ENCODE assay signal across 1 cellular context in the genomic region with DNA sequence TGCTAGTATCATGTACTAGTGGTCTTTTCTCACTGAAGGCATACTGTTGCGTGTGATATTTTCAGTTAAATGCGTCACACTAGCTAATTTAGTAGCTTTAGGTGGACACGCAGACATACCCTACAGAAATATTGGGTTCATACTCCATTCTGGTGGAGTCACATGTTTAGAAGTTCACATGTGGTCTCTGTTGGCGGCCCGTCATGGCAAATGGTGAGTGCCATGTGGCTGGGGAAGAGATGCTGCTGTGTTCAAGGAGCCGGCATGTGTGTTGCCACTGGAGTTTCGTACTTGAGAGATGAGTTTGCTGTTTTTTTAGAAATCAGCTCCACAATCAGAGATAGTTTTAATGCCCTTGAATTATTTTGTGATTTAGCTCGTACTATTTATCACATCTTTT.
TF ChIP-seq lines count a peak whose summit lies in the region.

No MANE protein-coding gene starts in this region.

TF ChIP-seq in K562, 482 proteins besides CTCF, POLR2A, EP300 and RAD21 (continued from another document):
- TF ChIP-seq, protein P1, sequence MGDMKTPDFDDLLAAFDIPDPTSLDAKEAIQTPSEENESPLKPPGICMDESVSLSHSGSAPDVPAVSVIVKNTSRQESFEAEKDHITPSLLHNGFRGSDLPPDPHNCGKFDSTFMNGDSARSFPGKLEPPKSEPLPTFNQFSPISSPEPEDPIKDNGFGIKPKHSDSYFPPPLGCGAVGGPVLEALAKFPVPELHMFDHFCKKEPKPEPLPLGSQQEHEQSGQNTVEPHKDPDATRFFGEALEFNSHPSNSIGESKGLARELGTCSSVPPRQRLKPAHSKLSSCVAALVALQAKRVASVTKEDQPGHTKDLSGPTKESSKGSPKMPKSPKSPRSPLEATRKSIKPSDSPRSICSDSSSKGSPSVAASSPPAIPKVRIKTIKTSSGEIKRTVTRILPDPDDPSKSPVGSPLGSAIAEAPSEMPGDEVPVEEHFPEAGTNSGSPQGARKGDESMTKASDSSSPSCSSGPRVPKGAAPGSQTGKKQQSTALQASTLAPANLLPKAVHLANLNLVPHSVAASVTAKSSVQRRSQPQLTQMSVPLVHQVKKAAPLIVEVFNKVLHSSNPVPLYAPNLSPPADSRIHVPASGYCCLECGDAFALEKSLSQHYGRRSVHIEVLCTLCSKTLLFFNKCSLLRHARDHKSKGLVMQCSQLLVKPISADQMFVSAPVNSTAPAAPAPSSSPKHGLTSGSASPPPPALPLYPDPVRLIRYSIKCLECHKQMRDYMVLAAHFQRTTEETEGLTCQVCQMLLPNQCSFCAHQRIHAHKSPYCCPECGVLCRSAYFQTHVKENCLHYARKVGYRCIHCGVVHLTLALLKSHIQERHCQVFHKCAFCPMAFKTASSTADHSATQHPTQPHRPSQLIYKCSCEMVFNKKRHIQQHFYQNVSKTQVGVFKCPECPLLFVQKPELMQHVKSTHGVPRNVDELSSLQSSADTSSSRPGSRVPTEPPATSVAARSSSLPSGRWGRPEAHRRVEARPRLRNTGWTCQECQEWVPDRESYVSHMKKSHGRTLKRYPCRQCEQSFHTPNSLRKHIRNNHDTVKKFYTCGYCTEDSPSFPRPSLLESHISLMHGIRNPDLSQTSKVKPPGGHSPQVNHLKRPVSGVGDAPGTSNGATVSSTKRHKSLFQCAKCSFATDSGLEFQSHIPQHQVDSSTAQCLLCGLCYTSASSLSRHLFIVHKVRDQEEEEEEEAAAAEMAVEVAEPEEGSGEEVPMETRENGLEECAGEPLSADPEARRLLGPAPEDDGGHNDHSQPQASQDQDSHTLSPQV (IDR thresholded peaks at IDR 0.05): 0 out of 2 replicates have a peak, but pooled peaks have one; percentile 56
- TF ChIP-seq, protein P2, sequence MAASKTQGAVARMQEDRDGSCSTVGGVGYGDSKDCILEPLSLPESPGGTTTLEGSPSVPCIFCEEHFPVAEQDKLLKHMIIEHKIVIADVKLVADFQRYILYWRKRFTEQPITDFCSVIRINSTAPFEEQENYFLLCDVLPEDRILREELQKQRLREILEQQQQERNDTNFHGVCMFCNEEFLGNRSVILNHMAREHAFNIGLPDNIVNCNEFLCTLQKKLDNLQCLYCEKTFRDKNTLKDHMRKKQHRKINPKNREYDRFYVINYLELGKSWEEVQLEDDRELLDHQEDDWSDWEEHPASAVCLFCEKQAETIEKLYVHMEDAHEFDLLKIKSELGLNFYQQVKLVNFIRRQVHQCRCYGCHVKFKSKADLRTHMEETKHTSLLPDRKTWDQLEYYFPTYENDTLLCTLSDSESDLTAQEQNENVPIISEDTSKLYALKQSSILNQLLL (CRISPR knock-in tag; IDR thresholded peaks at IDR 0.05; ENCODE audit: borderline replicate concordance): no peak
- TF ChIP-seq NRF1 (conservative IDR thresholded peaks at IDR 0.05 in 1 of 2, IDR thresholded peaks at IDR 0.05 in 1 of 2): no peak
- TF ChIP-seq, protein P3, sequence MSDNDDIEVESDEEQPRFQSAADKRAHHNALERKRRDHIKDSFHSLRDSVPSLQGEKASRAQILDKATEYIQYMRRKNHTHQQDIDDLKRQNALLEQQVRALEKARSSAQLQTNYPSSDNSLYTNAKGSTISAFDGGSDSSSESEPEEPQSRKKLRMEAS (CRISPR knock-in tag; IDR thresholded peaks at IDR 0.05): peak; percentile 60
- TF ChIP-seq ZNF644 (tag; IDR thresholded peaks at IDR 0.05; ENCODE audit: low read depth): 0 out of 2 replicates have a peak, but pooled peaks have one; percentile 25
- peak; percentile 44 for TF ChIP-seq MYC (IDR thresholded peaks at IDR 0.05; ENCODE audit: low read depth, low read length)
- no peak for TF ChIP-seq MYC (CRISPR knock-in tag; IDR thresholded peaks at IDR 0.05; ENCODE audit: borderline replicate concordance, low read depth)
- TF ChIP-seq HNRNPUL1 (IDR thresholded peaks at IDR 0.05; ENCODE audit: low read length): no peak
- TF ChIP-seq, protein P4, sequence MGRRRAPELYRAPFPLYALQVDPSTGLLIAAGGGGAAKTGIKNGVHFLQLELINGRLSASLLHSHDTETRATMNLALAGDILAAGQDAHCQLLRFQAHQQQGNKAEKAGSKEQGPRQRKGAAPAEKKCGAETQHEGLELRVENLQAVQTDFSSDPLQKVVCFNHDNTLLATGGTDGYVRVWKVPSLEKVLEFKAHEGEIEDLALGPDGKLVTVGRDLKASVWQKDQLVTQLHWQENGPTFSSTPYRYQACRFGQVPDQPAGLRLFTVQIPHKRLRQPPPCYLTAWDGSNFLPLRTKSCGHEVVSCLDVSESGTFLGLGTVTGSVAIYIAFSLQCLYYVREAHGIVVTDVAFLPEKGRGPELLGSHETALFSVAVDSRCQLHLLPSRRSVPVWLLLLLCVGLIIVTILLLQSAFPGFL (CRISPR knock-in tag; IDR thresholded peaks at IDR 0.05): no peak
- TF ChIP-seq NR4A1 (CRISPR knock-in tag; IDR thresholded peaks at IDR 0.05): no peak
- 0 out of 2 replicates have a peak, but pooled peaks have one; percentile 53 for TF ChIP-seq NR4A1 (tag; IDR thresholded peaks at IDR 0.05)
- TF ChIP-seq EP400 (IDR thresholded peaks at IDR 0.05): peak; percentile 32; the same call in 1 of the 2 replicates
- 0 out of 4 replicates have a peak, but pooled peaks of 1 of the 2 experiments have one; percentile 38 for TF ChIP-seq MAZ (CRISPR knock-in tag; conservative IDR thresholded peaks at IDR 0.05 in 1 of 2, IDR thresholded peaks at IDR 0.05 in 1 of 2)
- TF ChIP-seq, protein P5, sequence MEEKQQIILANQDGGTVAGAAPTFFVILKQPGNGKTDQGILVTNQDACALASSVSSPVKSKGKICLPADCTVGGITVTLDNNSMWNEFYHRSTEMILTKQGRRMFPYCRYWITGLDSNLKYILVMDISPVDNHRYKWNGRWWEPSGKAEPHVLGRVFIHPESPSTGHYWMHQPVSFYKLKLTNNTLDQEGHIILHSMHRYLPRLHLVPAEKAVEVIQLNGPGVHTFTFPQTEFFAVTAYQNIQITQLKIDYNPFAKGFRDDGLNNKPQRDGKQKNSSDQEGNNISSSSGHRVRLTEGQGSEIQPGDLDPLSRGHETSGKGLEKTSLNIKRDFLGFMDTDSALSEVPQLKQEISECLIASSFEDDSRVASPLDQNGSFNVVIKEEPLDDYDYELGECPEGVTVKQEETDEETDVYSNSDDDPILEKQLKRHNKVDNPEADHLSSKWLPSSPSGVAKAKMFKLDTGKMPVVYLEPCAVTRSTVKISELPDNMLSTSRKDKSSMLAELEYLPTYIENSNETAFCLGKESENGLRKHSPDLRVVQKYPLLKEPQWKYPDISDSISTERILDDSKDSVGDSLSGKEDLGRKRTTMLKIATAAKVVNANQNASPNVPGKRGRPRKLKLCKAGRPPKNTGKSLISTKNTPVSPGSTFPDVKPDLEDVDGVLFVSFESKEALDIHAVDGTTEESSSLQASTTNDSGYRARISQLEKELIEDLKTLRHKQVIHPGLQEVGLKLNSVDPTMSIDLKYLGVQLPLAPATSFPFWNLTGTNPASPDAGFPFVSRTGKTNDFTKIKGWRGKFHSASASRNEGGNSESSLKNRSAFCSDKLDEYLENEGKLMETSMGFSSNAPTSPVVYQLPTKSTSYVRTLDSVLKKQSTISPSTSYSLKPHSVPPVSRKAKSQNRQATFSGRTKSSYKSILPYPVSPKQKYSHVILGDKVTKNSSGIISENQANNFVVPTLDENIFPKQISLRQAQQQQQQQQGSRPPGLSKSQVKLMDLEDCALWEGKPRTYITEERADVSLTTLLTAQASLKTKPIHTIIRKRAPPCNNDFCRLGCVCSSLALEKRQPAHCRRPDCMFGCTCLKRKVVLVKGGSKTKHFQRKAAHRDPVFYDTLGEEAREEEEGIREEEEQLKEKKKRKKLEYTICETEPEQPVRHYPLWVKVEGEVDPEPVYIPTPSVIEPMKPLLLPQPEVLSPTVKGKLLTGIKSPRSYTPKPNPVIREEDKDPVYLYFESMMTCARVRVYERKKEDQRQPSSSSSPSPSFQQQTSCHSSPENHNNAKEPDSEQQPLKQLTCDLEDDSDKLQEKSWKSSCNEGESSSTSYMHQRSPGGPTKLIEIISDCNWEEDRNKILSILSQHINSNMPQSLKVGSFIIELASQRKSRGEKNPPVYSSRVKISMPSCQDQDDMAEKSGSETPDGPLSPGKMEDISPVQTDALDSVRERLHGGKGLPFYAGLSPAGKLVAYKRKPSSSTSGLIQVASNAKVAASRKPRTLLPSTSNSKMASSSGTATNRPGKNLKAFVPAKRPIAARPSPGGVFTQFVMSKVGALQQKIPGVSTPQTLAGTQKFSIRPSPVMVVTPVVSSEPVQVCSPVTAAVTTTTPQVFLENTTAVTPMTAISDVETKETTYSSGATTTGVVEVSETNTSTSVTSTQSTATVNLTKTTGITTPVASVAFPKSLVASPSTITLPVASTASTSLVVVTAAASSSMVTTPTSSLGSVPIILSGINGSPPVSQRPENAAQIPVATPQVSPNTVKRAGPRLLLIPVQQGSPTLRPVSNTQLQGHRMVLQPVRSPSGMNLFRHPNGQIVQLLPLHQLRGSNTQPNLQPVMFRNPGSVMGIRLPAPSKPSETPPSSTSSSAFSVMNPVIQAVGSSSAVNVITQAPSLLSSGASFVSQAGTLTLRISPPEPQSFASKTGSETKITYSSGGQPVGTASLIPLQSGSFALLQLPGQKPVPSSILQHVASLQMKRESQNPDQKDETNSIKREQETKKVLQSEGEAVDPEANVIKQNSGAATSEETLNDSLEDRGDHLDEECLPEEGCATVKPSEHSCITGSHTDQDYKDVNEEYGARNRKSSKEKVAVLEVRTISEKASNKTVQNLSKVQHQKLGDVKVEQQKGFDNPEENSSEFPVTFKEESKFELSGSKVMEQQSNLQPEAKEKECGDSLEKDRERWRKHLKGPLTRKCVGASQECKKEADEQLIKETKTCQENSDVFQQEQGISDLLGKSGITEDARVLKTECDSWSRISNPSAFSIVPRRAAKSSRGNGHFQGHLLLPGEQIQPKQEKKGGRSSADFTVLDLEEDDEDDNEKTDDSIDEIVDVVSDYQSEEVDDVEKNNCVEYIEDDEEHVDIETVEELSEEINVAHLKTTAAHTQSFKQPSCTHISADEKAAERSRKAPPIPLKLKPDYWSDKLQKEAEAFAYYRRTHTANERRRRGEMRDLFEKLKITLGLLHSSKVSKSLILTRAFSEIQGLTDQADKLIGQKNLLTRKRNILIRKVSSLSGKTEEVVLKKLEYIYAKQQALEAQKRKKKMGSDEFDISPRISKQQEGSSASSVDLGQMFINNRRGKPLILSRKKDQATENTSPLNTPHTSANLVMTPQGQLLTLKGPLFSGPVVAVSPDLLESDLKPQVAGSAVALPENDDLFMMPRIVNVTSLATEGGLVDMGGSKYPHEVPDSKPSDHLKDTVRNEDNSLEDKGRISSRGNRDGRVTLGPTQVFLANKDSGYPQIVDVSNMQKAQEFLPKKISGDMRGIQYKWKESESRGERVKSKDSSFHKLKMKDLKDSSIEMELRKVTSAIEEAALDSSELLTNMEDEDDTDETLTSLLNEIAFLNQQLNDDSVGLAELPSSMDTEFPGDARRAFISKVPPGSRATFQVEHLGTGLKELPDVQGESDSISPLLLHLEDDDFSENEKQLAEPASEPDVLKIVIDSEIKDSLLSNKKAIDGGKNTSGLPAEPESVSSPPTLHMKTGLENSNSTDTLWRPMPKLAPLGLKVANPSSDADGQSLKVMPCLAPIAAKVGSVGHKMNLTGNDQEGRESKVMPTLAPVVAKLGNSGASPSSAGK (IDR thresholded peaks at IDR 0.05): peak; percentile 49; the same call in 1 of the 2 replicates
- no peak for TF ChIP-seq HDAC6 (IDR thresholded peaks at IDR 0.05; ENCODE audit: low read depth, low read length)
- TF ChIP-seq KAT7 (CRISPR knock-in tag; IDR thresholded peaks at IDR 0.05; ENCODE audit: borderline replicate concordance): no peak
- no peak for TF ChIP-seq CREBBP (IDR thresholded peaks at IDR 0.05; ENCODE audit: low read depth, low read length)
- TF ChIP-seq ZNF197 (CRISPR knock-in tag; IDR thresholded peaks at IDR 0.05; ENCODE audit: low read depth): 0 out of 2 replicates have a peak, but pooled peaks have one; percentile 37
- TF ChIP-seq, protein P6, sequence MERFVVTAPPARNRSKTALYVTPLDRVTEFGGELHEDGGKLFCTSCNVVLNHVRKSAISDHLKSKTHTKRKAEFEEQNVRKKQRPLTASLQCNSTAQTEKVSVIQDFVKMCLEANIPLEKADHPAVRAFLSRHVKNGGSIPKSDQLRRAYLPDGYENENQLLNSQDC (CRISPR knock-in tag; IDR thresholded peaks at IDR 0.05): no peak
- peak; percentile 55; the same call in 1 of the 2 replicates for TF ChIP-seq L3MBTL2 (IDR thresholded peaks at IDR 0.05)
- TF ChIP-seq E2F3 (CRISPR knock-in tag; IDR thresholded peaks at IDR 0.05): no peak
- TF ChIP-seq DDX20 (tag; IDR thresholded peaks at IDR 0.05; ENCODE audit: low read depth): no peak
- TF ChIP-seq ZNF316 (IDR thresholded peaks at IDR 0.05): peak; percentile 6; the same call in 1 of the 2 replicates
- TF ChIP-seq BRCA1 (IDR thresholded peaks at IDR 0.05): no peak
- TF ChIP-seq BRCA1 (CRISPR knock-in tag; IDR thresholded peaks at IDR 0.05): no peak
- TF ChIP-seq NFE2 (IDR thresholded peaks at IDR 0.05; ENCODE audit: low read depth): peak; percentile 44; the same call in 1 of the 2 replicates
- no peak for TF ChIP-seq PHF21A (IDR thresholded peaks at IDR 0.05; ENCODE audit: borderline replicate concordance, low read depth)
- TF ChIP-seq, protein P7, sequence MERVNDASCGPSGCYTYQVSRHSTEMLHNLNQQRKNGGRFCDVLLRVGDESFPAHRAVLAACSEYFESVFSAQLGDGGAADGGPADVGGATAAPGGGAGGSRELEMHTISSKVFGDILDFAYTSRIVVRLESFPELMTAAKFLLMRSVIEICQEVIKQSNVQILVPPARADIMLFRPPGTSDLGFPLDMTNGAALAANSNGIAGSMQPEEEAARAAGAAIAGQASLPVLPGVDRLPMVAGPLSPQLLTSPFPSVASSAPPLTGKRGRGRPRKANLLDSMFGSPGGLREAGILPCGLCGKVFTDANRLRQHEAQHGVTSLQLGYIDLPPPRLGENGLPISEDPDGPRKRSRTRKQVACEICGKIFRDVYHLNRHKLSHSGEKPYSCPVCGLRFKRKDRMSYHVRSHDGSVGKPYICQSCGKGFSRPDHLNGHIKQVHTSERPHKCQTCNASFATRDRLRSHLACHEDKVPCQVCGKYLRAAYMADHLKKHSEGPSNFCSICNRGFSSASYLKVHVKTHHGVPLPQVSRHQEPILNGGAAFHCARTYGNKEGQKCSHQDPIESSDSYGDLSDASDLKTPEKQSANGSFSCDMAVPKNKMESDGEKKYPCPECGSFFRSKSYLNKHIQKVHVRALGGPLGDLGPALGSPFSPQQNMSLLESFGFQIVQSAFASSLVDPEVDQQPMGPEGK (CRISPR knock-in tag; IDR thresholded peaks at IDR 0.05; ENCODE audit: borderline replicate concordance): no peak
- TF ChIP-seq C11orf30 (IDR thresholded peaks at IDR 0.05; ENCODE audit: low read depth): 0 out of 2 replicates have a peak, but pooled peaks have one; percentile 9
TF ChIP-seq in K562: peak in this region for 23.
